Comparison of ENCODE assay signal across 18 cellular contexts in genomic region chr6:167695831-167696230, GRCh38.
DNase-seq lines count a peak whose midpoint lies in the region; ATAC-seq and TF ChIP-seq lines count a peak whose summit lies in the region.
"Had no signal": no experiment of that assay in that cellular context is flagged by ENCODE, and none has a peak within 500 bp of the region (broad histone marks: within the 10 kb centered on the region; RNA-seq: fewer than 3 reads in every experiment).

No MANE protein-coding gene starts in this region.

- no peaks in the 10 kb centered on the region for H3K27me3 Mint-ChIP-seq in progenitor cell of endocrine pancreas

- peak; percentile 46 for DNase-seq in cardiac septum (ENCODE audit: low spot score)
- no peak for DNase-seq in heart right ventricle
- DNase-seq in ecto neural progenitor cell (ENCODE audit: low spot score) = peak; percentile 41
- no peak for DNase-seq in progenitor cell of endocrine pancreas (ENCODE audit: low spot score, unreplicated experiment)
- no peak for DNase-seq in Peyer's patch
- DNase-seq: Caco-2; CD4-positive, CD25-positive, alpha-beta regulatory T cell; CD8-positive, alpha-beta T cell; DMS153; DND-41; GF-D8; H7 had no signal

- H3K27me3 ChIP-seq in heart right ventricle (no peaks in the 10 kb centered on the region), Peyer's patch (no peaks in the 10 kb centered on the region)
- H3K27me3 ChIP-seq: BLaER1 had no signal

- H3K27ac ChIP-seq in heart right ventricle (no peak overlapping the region), Peyer's patch (no peak overlapping the region)
- H3K27ac ChIP-seq: 22Rv1, BLaER1, C4-2B had no signal

- H3K9me3 ChIP-seq in heart right ventricle = no peaks in the 10 kb centered on the region
- H3K9me3 ChIP-seq in Peyer's patch = no peaks in the 10 kb centered on the region
- H3K9me3 ChIP-seq: Caco-2 had no signal

- H3K27ac Mint-ChIP-seq in progenitor cell of endocrine pancreas = peak overlapping the region; percentile 41
- H3K27ac Mint-ChIP-seq: B cell; CD8-positive, alpha-beta T cell had no signal

- H3K4me3 Mint-ChIP-seq in progenitor cell of endocrine pancreas (ENCODE audit: low read depth) = no peak overlapping the region
- H3K4me3 Mint-ChIP-seq: B cell; CD4-positive, CD25-positive, alpha-beta regulatory T cell; CD8-positive, alpha-beta T cell had no signal

- no peak for TF ChIP-seq POLR2A in Peyer's patch (IDR thresholded peaks at IDR 0.05)

- 96 to 98% methylated on average over 13 of the region's 13 CpGs for WGBS in heart right ventricle, 2 donors

- H3K36me3 ChIP-seq in heart right ventricle (no peaks in the 10 kb centered on the region), Peyer's patch (no peaks in the 10 kb centered on the region)
- H3K36me3 ChIP-seq: BLaER1 had no signal

- no peak overlapping the region for H3K4me3 ChIP-seq in heart right ventricle
- no peak overlapping the region for H3K4me3 ChIP-seq in Peyer's patch
- H3K4me3 ChIP-seq: BLaER1 had no signal

- peaks cover 4% of the 10 kb centered on the region for H3K9me3 Mint-ChIP-seq in progenitor cell of endocrine pancreas (ENCODE audit: low read depth)
- H3K9me3 Mint-ChIP-seq: CD8-positive, alpha-beta T cell had no signal

- H3K4me1 ChIP-seq in heart right ventricle = peaks cover 7 to 27% (median 19%) of the 10 kb centered on the region in 9 donors
- peaks cover 0 to 10% (median 0%) of the 10 kb centered on the region in 4 donors for H3K4me1 ChIP-seq in Peyer's patch
- H3K4me1 ChIP-seq: Caco-2 had no signal

- intact Hi-C loops in cardiac septum (cut with DNase I) (no loop called here), heart right ventricle (cut with DNase I) (no loop called here)

- no peak for TF ChIP-seq CTCF in heart right ventricle (IDR thresholded peaks at IDR 0.05)
- no peak for TF ChIP-seq CTCF in progenitor cell of endocrine pancreas (IDR thresholded peaks at IDR 0.05; ENCODE audit: unreplicated experiment)
- no peak for TF ChIP-seq CTCF in Peyer's patch (IDR thresholded peaks at IDR 0.05)

- no peaks in the 10 kb centered on the region for H3K36me3 Mint-ChIP-seq in progenitor cell of endocrine pancreas (ENCODE audit: insufficient read depth)
- H3K36me3 Mint-ChIP-seq: CD4-positive, CD25-positive, alpha-beta regulatory T cell; CD8-positive, alpha-beta T cell had no signal

- H3K4me1 Mint-ChIP-seq in progenitor cell of endocrine pancreas (ENCODE audit: low read depth) = peaks cover 28% of the 10 kb centered on the region

- ATAC-seq in heart right ventricle = no peak
- ATAC-seq in HG02840 (IDR thresholded peaks at IDR 0.05; ENCODE audit: low FRiP score, unreplicated experiment) = no peak
- ATAC-seq: CD8-positive, alpha-beta T cell; HCT116 had no signal

Comparison
In these comparisons a context has a peak if more than half of its experiments do, and no peak if none do; other contexts are left out.
1. DNase-seq: peak in cardiac septum (single experiment) and ecto neural progenitor cell (single experiment); none in heart right ventricle (0 of 2), progenitor cell of endocrine pancreas (single experiment) and Peyer's patch (0 of 3).